33 cellular contexts compared by ENCODE assay signal in the genomic region with DNA sequence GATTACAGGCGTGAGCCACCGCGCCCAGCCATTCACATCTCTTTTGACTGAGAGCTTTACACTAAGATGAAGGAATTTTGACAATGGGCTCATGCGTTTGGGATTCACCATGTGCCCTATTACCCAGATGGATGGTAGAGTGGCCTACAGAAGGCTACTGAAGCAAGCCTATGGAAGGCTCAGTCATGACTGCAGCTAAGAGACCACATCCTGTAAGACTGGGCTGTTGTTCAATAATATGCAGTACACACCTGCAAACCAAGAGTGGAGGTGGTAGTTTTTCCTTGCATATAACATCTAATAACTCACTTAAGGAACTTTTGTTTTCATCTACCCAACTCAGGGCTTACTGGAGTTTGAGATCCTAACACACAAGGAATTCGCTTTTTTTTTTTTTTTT.
"Had no signal": no experiment of that assay in that cellular context is flagged by ENCODE, and none has a peak within 500 bp of the region (broad histone marks: within the 10 kb centered on the region; RNA-seq: fewer than 3 reads in every experiment).

No MANE protein-coding gene starts in this region.

- DNase-seq: activated B cell treated with CpG ODN at 0.5 μM for 24 hours; activated CD4-positive, alpha-beta T cell treated with anti-CD3 and anti-CD28 coated beads for 48 hours; activated CD4-positive, alpha-beta T cell treated with anti-CD3 and anti-CD28 coated beads, Interleukin-2, amount 50 U/mL, for 1 hour; activated CD4-positive, alpha-beta T cell treated with anti-CD3 and anti-CD28 coated beads, Interleukin-2, amount 50 U/mL, for 48 hours; activated CD8-positive, alpha-beta memory T cell treated with anti-CD3 and anti-CD28 coated beads, Interleukin-2, amount 50 U/mL, for 48 hours; activated gamma-delta T cell; activated naive CD4-positive, alpha-beta T cell; activated naive CD4-positive, alpha-beta T cell treated with anti-CD3 and anti-CD28 coated beads, Interleukin-2, amount 10 ng/mL, durations not matched to agents 7 days and 5 days; activated T-cell treated with anti-CD3 and anti-CD28 coated beads for 4 hours; activated T-cell treated with anti-CD3 and anti-CD28 coated beads, Interleukin-2, amount 50 U/mL, for 24 hours; activated T-cell treated with anti-CD3 and anti-CD28 coated beads, Interleukin-2, amount 50 U/mL, for 72 hours; adrenal gland; amygdala; aorta; caudate nucleus; cortex of kidney; dermis blood vessel endothelial cell; effector CD4-positive, alpha-beta T cell; effector memory CD8-positive, alpha-beta T cell; erythroblast; heart right ventricle; T-helper 1 cell; T-helper 17 cell; T1000; WERI-Rb-1 had no signal

- H3K9me3 ChIP-seq: adrenal gland, body of pancreas had no signal

- H3K27ac Mint-ChIP-seq: activated B cell treated with CpG ODN at 0.5 μM for 24 hours; activated naive CD4-positive, alpha-beta T cell treated with anti-CD3 and anti-CD28 coated beads, Interleukin-2, amount 10 ng/mL, durations not matched to agents 7 days and 5 days; activated naive CD4-positive, alpha-beta T cell treated with anti-CD3 and anti-CD28 coated beads, Interleukin-2, amount 50 U/mL, for 72 hours; activated T-cell treated with anti-CD3 and anti-CD28 coated beads, Interleukin-2, amount 50 U/mL, for 24 hours; activated T-cell treated with anti-CD3 and anti-CD28 coated beads, Interleukin-2, amount 50 U/mL, for 72 hours; effector memory CD8-positive, alpha-beta T cell; T-helper 17 cell; T-helper 2 cell treated with Interferon-gamma antibody and Interleukin-4, amounts not matched to agents 5 μg/mL and 100 μg/mL, for 36 hours had no signal

- H3K36me3 ChIP-seq: adrenal gland, esophagus muscularis mucosa, gastroesophageal sphincter, heart right ventricle, WERI-Rb-1 had no signal

- H3K4me3 Mint-ChIP-seq: activated B cell treated with CpG ODN at 0.5 μM for 24 hours; activated naive CD4-positive, alpha-beta T cell treated with anti-CD3 and anti-CD28 coated beads, Interleukin-2, amount 10 ng/mL, durations not matched to agents 7 days and 5 days; activated T-cell treated with anti-CD3 and anti-CD28 coated beads, Interleukin-2, amount 50 U/mL, for 24 hours; activated T-cell treated with anti-CD3 and anti-CD28 coated beads, Interleukin-2, amount 50 U/mL, for 72 hours; effector memory CD8-positive, alpha-beta T cell; T-helper 17 cell; T-helper 2 cell treated with Interferon-gamma antibody and Interleukin-4, amounts not matched to agents 5 μg/mL and 100 μg/mL, for 36 hours had no signal

- H3K4me1 Mint-ChIP-seq: activated B cell treated with CpG ODN at 0.5 μM for 24 hours, T-helper 17 cell had no signal

- H3K4me3 ChIP-seq: adrenal gland, body of pancreas, esophagus muscularis mucosa, gastroesophageal sphincter, heart right ventricle had no signal

- H3K4me1 ChIP-seq: adrenal gland, body of pancreas, esophagus muscularis mucosa, foreskin keratinocyte, gastroesophageal sphincter, heart right ventricle had no signal

- H3K9me3 Mint-ChIP-seq: activated naive CD4-positive, alpha-beta T cell treated with anti-CD3 and anti-CD28 coated beads, Interleukin-2, amount 10 ng/mL, durations not matched to agents 7 days and 5 days; activated naive CD4-positive, alpha-beta T cell treated with anti-CD3 and anti-CD28 coated beads, Interleukin-2, amount 50 U/mL, for 72 hours; activated T-cell treated with anti-CD3 and anti-CD28 coated beads, Interleukin-2, amount 50 U/mL, for 24 hours; activated T-cell treated with anti-CD3 and anti-CD28 coated beads, Interleukin-2, amount 50 U/mL, for 72 hours had no signal

- ATAC-seq: activated CD4-positive, CD25-positive, alpha-beta regulatory T cell treated with anti-CD3 and anti-CD28 coated beads, Interleukin-2, amount 50 U/mL, for 24 hours; activated naive CD4-positive, alpha-beta T cell treated with anti-CD3 and anti-CD28 coated beads, Interleukin-2, amount 50 U/mL, for 72 hours; activated T-cell treated with anti-CD3 and anti-CD28 coated beads, Interleukin-2, amount 50 U/mL, for 72 hours; body of pancreas; effector memory CD8-positive, alpha-beta T cell; gastroesophageal sphincter; heart right ventricle; T-helper 17 cell had no signal

- H3K27ac ChIP-seq: adrenal gland, body of pancreas, esophagus muscularis mucosa, foreskin keratinocyte, gastroesophageal sphincter, heart right ventricle, WERI-Rb-1 had no signal

- FAIRE-seq: colon had no signal

- H3K36me3 Mint-ChIP-seq: activated naive CD4-positive, alpha-beta T cell treated with anti-CD3 and anti-CD28 coated beads, Interleukin-2, amount 10 ng/mL, durations not matched to agents 7 days and 5 days; activated naive CD4-positive, alpha-beta T cell treated with anti-CD3 and anti-CD28 coated beads, Interleukin-2, amount 50 U/mL, for 72 hours had no signal

- H3K27me3 ChIP-seq: adrenal gland, body of pancreas, esophagus muscularis mucosa, heart right ventricle had no signal
